8 cellular contexts compared by ENCODE assay signal in the genomic region with DNA sequence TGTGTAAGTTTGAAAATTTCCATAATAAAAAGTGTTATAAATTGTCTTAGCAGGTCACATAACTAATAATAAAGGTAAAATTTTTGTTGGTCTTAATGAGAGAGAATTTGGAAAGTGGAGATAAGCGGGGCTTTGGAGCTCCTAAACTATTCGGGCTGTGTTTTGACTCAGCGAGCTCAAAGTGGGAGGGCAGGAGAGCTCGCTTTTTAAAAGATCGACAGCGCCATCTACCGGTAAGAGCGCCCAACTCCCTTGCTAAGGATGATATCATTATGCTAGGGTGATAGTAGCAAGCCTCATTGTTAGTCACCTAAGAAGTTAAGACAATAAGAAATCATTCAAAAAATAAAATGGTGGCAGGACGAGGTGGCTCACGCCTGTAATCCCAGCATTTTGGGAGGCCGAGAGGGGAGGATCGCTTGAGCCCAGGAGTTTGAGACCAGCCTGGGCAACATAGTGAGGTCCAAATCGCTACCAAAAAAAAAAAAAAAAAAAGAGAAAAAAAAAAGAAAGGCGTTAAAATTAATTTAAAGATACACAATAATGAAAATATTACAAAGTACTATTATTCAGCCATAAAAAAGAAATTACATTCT. TPM values are rescaled to one million over a fixed set of nuclear protein-coding genes. Genes with fewer than 3 reads are reported as not detected.
A peak's percentile ranks its signal among the peaks of the same experiment; 100 is the strongest.
DNase-seq lines count a peak whose midpoint lies in the region; ATAC-seq and TF ChIP-seq lines count a peak whose summit lies in the region.

No MANE protein-coding gene starts in this region.

- H3K36me3 ChIP-seq in right atrium auricular region = no peaks in the 10 kb centered on the region

- no peak overlapping the region for H3K4me3 Mint-ChIP-seq in T-helper 2 cell treated with Interferon-gamma antibody and Interleukin-4, amounts not matched to agents 5 μg/mL and 100 μg/mL, for 36 hours

- intact Hi-C loops in sciatic nerve (cut with DNase I) = no loop called here

- TF ChIP-seq CTCF in AG10803 (conservative IDR thresholded peaks at IDR 0.05; ENCODE audit: low read length) = peak; percentile 78
- TF ChIP-seq CTCF in right atrium auricular region (IDR thresholded peaks at IDR 0.05) = peak; percentile 53 to 84

- no peak overlapping the region for H3K27ac ChIP-seq in right atrium auricular region

- no peak overlapping the region for H3K4me3 ChIP-seq in AG10803 (ENCODE audit: low read length)
- no peak overlapping the region for H3K4me3 ChIP-seq in right atrium auricular region

- H3K36me3 Mint-ChIP-seq in T-helper 2 cell treated with Interferon-gamma antibody and Interleukin-4, amounts not matched to agents 5 μg/mL and 100 μg/mL, for 36 hours (ENCODE audit: low read depth) = no peaks in the 10 kb centered on the region

- DNase-seq in AG10803 (ENCODE audit: low read depth) = peak; percentile 81
- peak; percentile 70 for DNase-seq in GM19240 (ENCODE audit: insufficient read length, low spot score)
- DNase-seq in NCI-H146 (lab: John Stamatoyannopoulos, UW) = peak; percentile 62
- peak; percentile 79 for DNase-seq in T-helper 2 cell treated with Interferon-gamma antibody and Interleukin-4, amounts not matched to agents 5 μg/mL and 100 μg/mL, for 36 hours (ENCODE audit: low spot score)
- peak; percentile 90 for DNase-seq in amniotic stem cell (lab: John Stamatoyannopoulos, UW)
- DNase-seq in right atrium auricular region (ENCODE audit: low spot score) = peak; percentile 87
- peak; percentile 94 for DNase-seq in sciatic nerve (ENCODE audit: low spot score)

- H3K4me1 ChIP-seq in right atrium auricular region = peaks cover 0 to 10% of the 10 kb centered on the region in 2 donors

- ATAC-seq in sciatic nerve = peak; percentile 96
- ATAC-seq in GM18511 (IDR thresholded peaks at IDR 0.05; ENCODE audit: unreplicated experiment) = no peak

- H3K4me1 Mint-ChIP-seq in T-helper 2 cell treated with Interferon-gamma antibody and Interleukin-4, amounts not matched to agents 5 μg/mL and 100 μg/mL, for 36 hours (ENCODE audit: low read depth) = peaks cover 9% of the 10 kb centered on the region

- peaks cover 16% of the 10 kb centered on the region for H3K27me3 Mint-ChIP-seq in T-helper 2 cell treated with Interferon-gamma antibody and Interleukin-4, amounts not matched to agents 5 μg/mL and 100 μg/mL, for 36 hours (ENCODE audit: low read depth)

- H3K27ac Mint-ChIP-seq in T-helper 2 cell treated with Interferon-gamma antibody and Interleukin-4, amounts not matched to agents 5 μg/mL and 100 μg/mL, for 36 hours = no peak overlapping the region

- no peaks in the 10 kb centered on the region for H3K9me3 ChIP-seq in right atrium auricular region

- no peaks in the 10 kb centered on the region for H3K27me3 ChIP-seq in right atrium auricular region

- no peaks in the 10 kb centered on the region for H3K9me3 Mint-ChIP-seq in T-helper 2 cell treated with Interferon-gamma antibody and Interleukin-4, amounts not matched to agents 5 μg/mL and 100 μg/mL, for 36 hours

RNA-seq across cellular contexts. Expression of a gene that starts 24.8 kb away (rescaled TPM):
- total RNA-seq in right atrium auricular region (not detected), sciatic nerve (not detected)

RNA-seq across cellular contexts. Expression of a gene that starts 27.0 kb away (rescaled TPM):
- total RNA-seq in right atrium auricular region (1 to 10 TPM in 1 of 2 donors, under 1 TPM in 1; 0.33 to 1.5 TPM), sciatic nerve (0.62 TPM)

RNA-seq across cellular contexts. Expression of a gene that starts 32.7 kb away (rescaled TPM):
- total RNA-seq in right atrium auricular region = not detected
- not detected for total RNA-seq in sciatic nerve

RNA-seq across cellular contexts. Expression of a gene that starts 51.3 kb away (rescaled TPM):
- not detected for total RNA-seq in right atrium auricular region
- not detected for total RNA-seq in sciatic nerve
